ENCODE assay signal across 2 cellular contexts in genomic region chr1:12475947-12476346, GRCh38.
A peak's percentile ranks its signal among the peaks of the same experiment; 100 is the strongest.
TF ChIP-seq lines count a peak whose summit lies in the region.

No MANE protein-coding gene starts in this region.

TF ChIP-seq in A549, 52 proteins besides CTCF, POLR2A, EP300 and RAD21 (continued from another document):
- TF ChIP-seq FOSL2 (IDR thresholded peaks at IDR 0.05) (no peak), FOSL2 (CRISPR knock-in tag; IDR thresholded peaks at IDR 0.05) (no peak), FOXS1 (CRISPR knock-in tag; IDR thresholded peaks at IDR 0.05) (no peak), ZFP36 (IDR thresholded peaks at IDR 0.05; ENCODE audit: borderline replicate concordance, partially characterized antibody) (no peak), RNF2 (IDR thresholded peaks at IDR 0.05; ENCODE audit: borderline replicate concordance, low read depth) (no peak), CHD2 (IDR thresholded peaks at IDR 0.05; ENCODE audit: low read length, partially characterized antibody) (no peak), NFE2L2 (conservative IDR thresholded peaks at IDR 0.05; ENCODE audit: low read length) (no peak)

TF ChIP-seq in K562, 482 proteins besides CTCF, POLR2A, EP300 and RAD21 (continued from another document):
- TF ChIP-seq HNRNPLL (IDR thresholded peaks at IDR 0.05; ENCODE audit: low read depth, low read length, poor library complexity, severe bottlenecking), result no peak
- no peak for TF ChIP-seq HMGN3 (IDR thresholded peaks at IDR 0.05; ENCODE audit: borderline replicate concordance, extremely low read depth, insufficient read length, low read depth, low read length)
- TF ChIP-seq FOXK2 (conservative IDR thresholded peaks at IDR 0.05 in 1 of 2, IDR thresholded peaks at IDR 0.05 in 1 of 2; ENCODE audit: low read depth in 2 of 2), result peak in 1 of 2 experiments; percentile 31; a peak in 1 of 4 replicates
- TF ChIP-seq TBL1XR1 (IDR thresholded peaks at IDR 0.05; ENCODE audit: low read length in 2 of 2), result peak in 1 of 2 experiments; percentile 34; a peak in 1 of 4 replicates
- TF ChIP-seq COPS2 (conservative IDR thresholded peaks at IDR 0.05), result no peak
- TF ChIP-seq ZNF592 (IDR thresholded peaks at IDR 0.05), result peak; percentile 85
- TF ChIP-seq ZNF431 (CRISPR knock-in tag; IDR thresholded peaks at IDR 0.05), result no peak
- TF ChIP-seq SIRT6 (IDR thresholded peaks at IDR 0.05; ENCODE audit: low read depth, low read length), result no peak
- 0 out of 4 replicates have a peak, but pooled peaks of 1 of the 2 experiments have one; percentile 10 for TF ChIP-seq NRF1 (conservative IDR thresholded peaks at IDR 0.05 in 1 of 2, IDR thresholded peaks at IDR 0.05 in 1 of 2)
- no peak for TF ChIP-seq CREB5 (CRISPR knock-in tag; IDR thresholded peaks at IDR 0.05)
- TF ChIP-seq ZNF695 (CRISPR knock-in tag; IDR thresholded peaks at IDR 0.05), result no peak
- peak; percentile 50; the same call in 1 of the 2 replicates for TF ChIP-seq L3MBTL2 (IDR thresholded peaks at IDR 0.05)
- peak in 1 of 2 experiments; percentile 40; a peak in 1 of 4 replicates for TF ChIP-seq MAZ (CRISPR knock-in tag; conservative IDR thresholded peaks at IDR 0.05 in 1 of 2, IDR thresholded peaks at IDR 0.05 in 1 of 2)
- TF ChIP-seq CBX3 (IDR thresholded peaks at IDR 0.05; ENCODE audit: borderline replicate concordance in 1 of 2, low read length in 2 of 2), result no peak
- TF ChIP-seq SMAD1 (IDR thresholded peaks at IDR 0.05; ENCODE audit: low read depth, low read length, partially characterized antibody), result no peak
- TF ChIP-seq ZBTB40 (IDR thresholded peaks at IDR 0.05), result no peak
- TF ChIP-seq ZBTB40 (CRISPR knock-in tag; IDR thresholded peaks at IDR 0.05), result no peak
- TF ChIP-seq TRIM28 (IDR thresholded peaks at IDR 0.05), result no peak
- TF ChIP-seq BDP1 (IDR thresholded peaks at IDR 0.05; ENCODE audit: insufficient read depth, insufficient read length), result no peak
- TF ChIP-seq AFF1 (IDR thresholded peaks at IDR 0.05; ENCODE audit: low read depth in 1 of 2, partially characterized antibody in 2 of 2), result no peak
